ENCODE assay signal across 20 cellular contexts in the genomic region with DNA sequence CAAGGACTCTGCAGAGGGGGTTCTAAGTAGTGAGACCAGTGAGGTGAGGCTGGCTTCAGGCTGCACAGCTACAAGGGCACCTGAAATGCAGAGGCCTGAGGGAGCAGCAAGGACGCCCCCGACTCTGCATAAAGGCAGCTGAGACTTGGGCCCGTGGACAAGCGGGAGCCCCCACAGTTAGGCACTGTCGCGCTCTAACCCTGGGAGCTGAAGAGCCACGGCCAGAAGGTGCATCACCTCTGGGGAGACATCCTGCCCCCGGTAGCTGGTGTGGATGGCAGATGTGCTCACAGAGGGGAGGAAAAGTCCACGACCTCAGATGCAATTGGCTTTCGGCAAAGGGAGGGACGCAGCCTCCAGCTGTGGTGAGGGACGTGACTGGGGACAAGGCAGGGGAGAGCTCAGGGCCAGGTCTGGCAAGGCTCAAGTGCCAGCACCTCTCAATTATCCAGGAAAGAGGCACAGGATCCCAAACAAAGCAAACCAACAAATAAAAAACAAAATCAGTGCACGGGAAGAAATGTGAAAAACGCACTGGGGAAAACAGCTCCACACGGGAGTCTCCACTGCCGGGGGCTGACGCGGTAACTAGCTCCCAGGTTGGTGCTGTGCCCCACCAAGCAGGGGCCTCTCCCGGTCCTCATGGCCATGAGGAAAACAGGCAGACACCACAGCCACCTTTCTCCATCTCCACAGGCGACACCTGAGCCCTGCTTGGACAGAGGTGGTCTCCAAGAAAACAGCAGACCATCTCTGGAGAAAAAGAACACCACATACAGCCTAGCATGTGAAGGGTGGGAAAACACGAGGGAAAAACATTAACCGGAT.
"Had no signal": no experiment of that assay in that cellular context is flagged by ENCODE, and none has a peak within 500 bp of the region (broad histone marks: within the 10 kb centered on the region; RNA-seq: fewer than 3 reads in every experiment).

No MANE protein-coding gene starts in this region.

- H3K9ac ChIP-seq: parathyroid adenoma had no signal

- H3K4me3 ChIP-seq: gastroesophageal sphincter, mucosa of descending colon, tibial nerve had no signal

- H3K4me1 Mint-ChIP-seq: activated CD4-positive, alpha-beta T cell treated with anti-CD3 and anti-CD28 coated beads, Interleukin-2, amount 10 ng/mL, durations not matched to agents 24 days and 14 days; brain had no signal

- H3K4me3 Mint-ChIP-seq: activated CD4-positive, alpha-beta T cell treated with anti-CD3 and anti-CD28 coated beads, Interleukin-2, amount 10 ng/mL, durations not matched to agents 24 days and 14 days; activated naive CD4-positive, alpha-beta T cell treated with anti-CD3 and anti-CD28 coated beads for 36 hours; activated T-cell treated with anti-CD3 and anti-CD28 coated beads, Interleukin-2, amount 50 U/mL, for 4 hours; brain; memory B cell had no signal

- H3K27ac Mint-ChIP-seq: activated CD4-positive, alpha-beta T cell treated with anti-CD3 and anti-CD28 coated beads, Interleukin-2, amount 10 ng/mL, durations not matched to agents 24 days and 14 days; activated naive CD4-positive, alpha-beta T cell treated with anti-CD3 and anti-CD28 coated beads for 36 hours; memory B cell had no signal

- H3K27ac ChIP-seq: neutrophil, parathyroid adenoma had no signal

- H3K36me3 ChIP-seq: neutrophil had no signal

- DNase-seq: activated CD4-positive, alpha-beta T cell treated with anti-CD3 and anti-CD28 coated beads, Interleukin-2, amount 10 ng/mL, durations not matched to agents 24 days and 14 days; activated CD8-positive, alpha-beta memory T cell treated with anti-CD3 and anti-CD28 coated beads, Interleukin-2, amount 50 U/mL, for 4 hours; activated naive CD4-positive, alpha-beta T cell treated with anti-CD3 and anti-CD28 coated beads for 36 hours; activated T-cell treated with anti-CD3 and anti-CD28 coated beads, Interleukin-2, amount 50 U/mL, for 4 hours; anterior cingulate cortex; cortex of kidney; islet precursor cell; naive B cell; stimulated activated CD4-positive, alpha-beta T cell treated with anti-CD3 and anti-CD28 coated beads, Interleukin-12 subunit alpha, Interleukin-12 subunit beta, amount 100 ng/mL, for 4 hours; stimulated activated CD4-positive, alpha-beta T cell treated with anti-CD3 and anti-CD28 coated beads, Interleukin-2, amount 100 ng/mL, for 24 hours; stimulated activated naive CD8-positive, alpha-beta T cell treated with anti-CD3 and anti-CD28 coated beads, Interleukin-15, Interleukin-2, amounts not matched to agents 100 U/mL and 50 U/mL, for 24 hours; T1000 had no signal

- H3K27me3 Mint-ChIP-seq: activated CD4-positive, alpha-beta T cell treated with anti-CD3 and anti-CD28 coated beads, Interleukin-2, amount 10 ng/mL, durations not matched to agents 24 days and 14 days; memory B cell; naive B cell had no signal

- H3K9me3 ChIP-seq: gastroesophageal sphincter, mucosa of descending colon, neutrophil had no signal

- H3K36me3 Mint-ChIP-seq: brain had no signal

- ATAC-seq: activated T-cell treated with anti-CD3 and anti-CD28 coated beads, Interleukin-2, amount 50 U/mL, for 4 hours; left lobe of liver; mucosa of descending colon; stimulated activated naive CD8-positive, alpha-beta T cell treated with anti-CD3 and anti-CD28 coated beads, Interleukin-15, Interleukin-2, amounts not matched to agents 100 U/mL and 50 U/mL, for 24 hours had no signal

- H3K4me1 ChIP-seq: parathyroid adenoma, tibial nerve had no signal

- H3K27me3 ChIP-seq: gastroesophageal sphincter, neutrophil, tibial nerve had no signal

- H3K9me3 Mint-ChIP-seq: activated CD4-positive, alpha-beta T cell treated with anti-CD3 and anti-CD28 coated beads, Interleukin-2, amount 10 ng/mL, durations not matched to agents 24 days and 14 days; activated T-cell treated with anti-CD3 and anti-CD28 coated beads, Interleukin-2, amount 50 U/mL, for 4 hours had no signal
